ENCODE assay signal across 31 cellular contexts in the genomic region with DNA sequence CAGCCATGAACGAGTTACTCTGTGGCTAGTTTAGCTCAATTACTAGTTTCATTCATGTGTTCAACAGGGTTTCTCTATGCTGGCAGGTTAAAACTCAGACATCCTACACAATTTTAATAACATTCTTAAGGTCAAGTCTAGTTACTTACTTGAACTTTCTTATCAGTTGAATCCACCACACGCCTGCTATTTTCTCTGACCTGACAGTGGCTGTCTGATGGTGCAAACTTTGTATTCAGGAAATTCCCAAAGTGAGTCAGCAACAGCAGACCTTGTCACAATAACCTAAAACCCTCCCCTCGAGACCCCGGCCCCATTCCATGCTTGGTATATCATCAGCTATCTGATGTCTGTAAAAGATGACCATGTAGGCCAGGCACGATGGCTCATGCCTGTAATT.
DNase-seq lines count a peak whose midpoint lies in the region; ATAC-seq and TF ChIP-seq lines count a peak whose summit lies in the region.
"Had no signal": no experiment of that assay in that cellular context is flagged by ENCODE, and none has a peak within 500 bp of the region (broad histone marks: within the 10 kb centered on the region; RNA-seq: fewer than 3 reads in every experiment).

No MANE protein-coding gene starts in this region.

- no peak for ATAC-seq in GM19324 (IDR thresholded peaks at IDR 0.05; ENCODE audit: low FRiP score, unreplicated experiment)
- no peak for ATAC-seq in HG02938 (IDR thresholded peaks at IDR 0.05; ENCODE audit: unreplicated experiment)
- ATAC-seq: activated T-helper 17 cell treated with anti-CD3 and anti-CD28 coated beads, Interleukin-2, amount 50 U/mL, for 72 hours; GM23338; heart right ventricle; stimulated activated memory B cell treated with anti-CD40 and anti-IgM and Interleukin-4, amounts not matched to agents 10 μg/mL and 1 μg/mL and 100 μg/mL, for 72 hours; T-cell had no signal

- no peak overlapping the region for H3K4me3 ChIP-seq in choroid plexus epithelial cell (ENCODE audit: low read depth, low read length)
- H3K4me3 ChIP-seq: GM23338, heart right ventricle, prostate gland, sigmoid colon, SJCRH30 had no signal

- peak; percentile 51 for DNase-seq in EL
- peak; percentile 35 for DNase-seq in OCI-M1 (lab: John Stamatoyannopoulos, UW)
- peak; percentile 88 for DNase-seq in choroid plexus epithelial cell (ENCODE audit: low read depth)
- peak; percentile 73 for DNase-seq in kidney tubule cell (ENCODE audit: low spot score)
- no peak for DNase-seq in NCI-H1417 (lab: John Stamatoyannopoulos, UW)
- DNase-seq in NOMO-1 treated with DMSO at 0.1 percent for 48 hours (lab: John Stamatoyannopoulos, UW; ENCODE audit: unreplicated experiment): no peak
- DNase-seq: ACHN; activated CD4-positive, alpha-beta memory T cell treated with anti-CD3 and anti-CD28 coated beads, Interleukin-2, amount 10 ng/mL, durations not matched to agents 7 days and 5 days; activated CD4-positive, alpha-beta T cell treated with anti-CD3 and anti-CD28 coated beads for 1 hour; activated CD8-positive, alpha-beta memory T cell treated with anti-CD3 and anti-CD28 coated beads, Interleukin-2, amount 50 U/mL, for 48 hours; BE2C; central memory CD4-positive, alpha-beta T cell; DMS79 treated with DMSO at 0.1 percent for 48 hours; effector CD4-positive, alpha-beta T cell; heart right ventricle; HFFc6; mesendoderm; NCI-H1105 treated with DMSO at 0.1 percent for 48 hours; NCI-H2029; NCI-H2227 treated with DMSO at 0.1 percent for 48 hours; sigmoid colon; SJCRH30; stimulated activated CD4-positive, alpha-beta T cell treated with anti-CD3 and anti-CD28 coated beads, Interleukin-4, amount 100 ng/mL, for 4 hours; substantia nigra; T-cell had no signal

- no peak for TF ChIP-seq CTCF in choroid plexus epithelial cell (conservative IDR thresholded peaks at IDR 0.05; ENCODE audit: low read depth, low read length)

Comparison
In these comparisons a context has a peak if more than half of its experiments do, and no peak if none do; other contexts are left out.
1. DNase-seq: peak in EL (single experiment), OCI-M1 (single experiment), choroid plexus epithelial cell (single experiment) and kidney tubule cell (single experiment); none in NCI-H1417 (0 of 3) and NOMO-1 treated with DMSO at 0.1 percent for 48 hours (single experiment).